ENCODE assay signal across 2 cellular contexts in genomic region chr4:153560918-153561317, GRCh38.
TF ChIP-seq lines count a peak whose summit lies in the region.

No MANE protein-coding gene starts in this region.

TF ChIP-seq in GM12878, 131 proteins besides CTCF, POLR2A, EP300 and RAD21 (continued from another document and continues in another):
- no peak for TF ChIP-seq SKIL (IDR thresholded peaks at IDR 0.05; ENCODE audit: low read depth, poor library complexity, severe bottlenecking)
- no peak for TF ChIP-seq MTA3 (IDR thresholded peaks at IDR 0.05; ENCODE audit: borderline replicate concordance, low read length)
- TF ChIP-seq CBX5 (IDR thresholded peaks at IDR 0.05; ENCODE audit: low read depth), result no peak
- TF ChIP-seq MLLT1 (IDR thresholded peaks at IDR 0.05), result no peak
- no peak for TF ChIP-seq USF1 (IDR thresholded peaks at IDR 0.05; ENCODE audit: borderline replicate concordance, extremely low read length, insufficient read depth, low read depth, low read length)
- TF ChIP-seq SREBF1 (IDR thresholded peaks at IDR 0.05; ENCODE audit: low read length), result no peak
- TF ChIP-seq SUPT20H (IDR thresholded peaks at IDR 0.05; ENCODE audit: borderline replicate concordance, control insufficient read depth, low read depth, low read length), result no peak
- no peak for TF ChIP-seq SUZ12 (IDR thresholded peaks at IDR 0.05; ENCODE audit: unreplicated experiment)
- TF ChIP-seq ZBED1 (IDR thresholded peaks at IDR 0.05; ENCODE audit: borderline replicate concordance), result no peak
- peak; percentile 69; the same call in 1 of the 2 replicates for TF ChIP-seq SPI1 (IDR thresholded peaks at IDR 0.05; ENCODE audit: borderline replicate concordance, insufficient read depth, low read depth, low read length)
- TF ChIP-seq STAT3 (IDR thresholded peaks at IDR 0.05; ENCODE audit: low read depth, low read length), result no peak
- no peak for TF ChIP-seq TARDBP (IDR thresholded peaks at IDR 0.05; ENCODE audit: borderline replicate concordance)
- peak; percentile 37; the same call in 1 of the 2 replicates for TF ChIP-seq ATF2 (IDR thresholded peaks at IDR 0.05; ENCODE audit: low read length)
- no peak for TF ChIP-seq IRF3 (IDR thresholded peaks at IDR 0.05)
- TF ChIP-seq CBX3 (IDR thresholded peaks at IDR 0.05; ENCODE audit: borderline replicate concordance, low read depth), result no peak
- TF ChIP-seq BRCA1 (IDR thresholded peaks at IDR 0.05; ENCODE audit: low read depth, low read length), result no peak
- no peak for TF ChIP-seq NFYA (IDR thresholded peaks at IDR 0.05; ENCODE audit: borderline replicate concordance, low read depth, low read length)
- TF ChIP-seq HCFC1 (IDR thresholded peaks at IDR 0.05; ENCODE audit: low read length), result no peak
- no peak for TF ChIP-seq TAF1 (IDR thresholded peaks at IDR 0.05; ENCODE audit: borderline replicate concordance, low read depth, low read length)
- peak; percentile 83; the same call in 2 of the 3 replicates for TF ChIP-seq POU2F2 (IDR thresholded peaks at IDR 0.05; ENCODE audit: borderline replicate concordance, low read depth, low read length)
- no peak for TF ChIP-seq KDM1A (IDR thresholded peaks at IDR 0.05; ENCODE audit: borderline replicate concordance)
- TF ChIP-seq TCF7 (IDR thresholded peaks at IDR 0.05; ENCODE audit: borderline replicate concordance), result peak; percentile 33; the same call in 1 of the 2 replicates
- TF ChIP-seq ZNF24 (IDR thresholded peaks at IDR 0.05), result no peak
- TF ChIP-seq ZZZ3 (IDR thresholded peaks at IDR 0.05; ENCODE audit: control insufficient read depth, insufficient read length, low read depth), result no peak
- TF ChIP-seq RUNX3 (IDR thresholded peaks at IDR 0.05; ENCODE audit: low read length), result peak; percentile 85
- no peak for TF ChIP-seq ZSCAN29 (IDR thresholded peaks at IDR 0.05)

TF ChIP-seq in SK-N-SH, 30 proteins besides CTCF, POLR2A, EP300 and RAD21 (continued from another document):
- TF ChIP-seq REST (IDR thresholded peaks at IDR 0.05; ENCODE audit: low read depth, low read length), result no peak
- no peak for TF ChIP-seq TEAD4 (IDR thresholded peaks at IDR 0.05; ENCODE audit: borderline replicate concordance, insufficient read depth)
- TF ChIP-seq JUND (IDR thresholded peaks at IDR 0.05), result no peak
- TF ChIP-seq FOXJ3 (CRISPR knock-in tag; IDR thresholded peaks at IDR 0.05), result no peak
- TF ChIP-seq ZBTB33 (IDR thresholded peaks at IDR 0.05; ENCODE audit: borderline replicate concordance, low read depth), result no peak
- TF ChIP-seq MAX (IDR thresholded peaks at IDR 0.05; ENCODE audit: low read depth), result no peak
